ENCODE assay signal across 8 cellular contexts in genomic region chr7:150420987-150421674, GRCh38. TPM values are rescaled to one million over a fixed set of nuclear protein-coding genes. Genes with fewer than 3 reads are reported as not detected.
DNase-seq lines count a peak whose midpoint lies in the region; TF ChIP-seq lines count a peak whose summit lies in the region.

No MANE protein-coding gene starts in this region.

- DNase-seq in G401 (ENCODE audit: low spot score) (peak; percentile 85), H4 (ENCODE audit: low spot score) (peak; percentile 79), RKO (ENCODE audit: low spot score) (peak; percentile 89), fibroblast of mammary gland (ENCODE audit: low read depth) (peak; percentile 69), neuronal stem cell (ENCODE audit: low spot score) (peak; percentile 75), superior temporal gyrus (ENCODE audit: extremely low spot score) (peak; percentile 89)
- DNase-seq in activated T-cell treated with anti-CD3 and anti-CD28 coated beads, Interleukin-2, amount 50 U/mL, for 48 hours: peak; percentile 92 to 93

- peaks cover 0 to 3% of the 10 kb centered on the region in 2 donors for H3K9me3 ChIP-seq in neuronal stem cell (replicated peaks in 1 of 2; ENCODE audit: control insufficient read depth in 2 of 2, insufficient read depth in 1 of 2, low read depth in 1 of 2, low read length in 2 of 2)

- no peak overlapping the region for H2AK5ac ChIP-seq in neuronal stem cell (ENCODE audit: low read depth, low read length)

- H3K4me2 ChIP-seq in neuronal stem cell (ENCODE audit: insufficient read depth, low read length, poor library complexity, severe bottlenecking): no peak overlapping the region

- no peak overlapping the region for H2BK12ac ChIP-seq in neuronal stem cell (ENCODE audit: low read length)

- no peak overlapping the region for H3K23ac ChIP-seq in neuronal stem cell (ENCODE audit: low read depth, low read length, poor library complexity)

- H3K4me1 ChIP-seq in neuronal stem cell (ENCODE audit: control insufficient read depth in 2 of 2, insufficient read depth in 1 of 2, low read depth in 1 of 2, low read length in 2 of 2): no peaks in the 10 kb centered on the region

- no peak overlapping the region for H3K18ac ChIP-seq in neuronal stem cell (ENCODE audit: low read length)

- H2BK15ac ChIP-seq in neuronal stem cell (ENCODE audit: low read length): no peak overlapping the region

- in situ Hi-C loops in G401 (cut with HindIII; ENCODE audit: low sequenced_read_pairs): no loop called here

- no peak overlapping the region for H2BK5ac ChIP-seq in neuronal stem cell (ENCODE audit: low read length)

- peak overlapping the region; percentile 85 for H2AFZ ChIP-seq in neuronal stem cell (ENCODE audit: low read length)

- no peak overlapping the region for H2BK120ac ChIP-seq in neuronal stem cell (ENCODE audit: low read depth, low read length)

- no CpG with 5 or more reads among the region's 27 CpGs for WGBS in neuronal stem cell (ENCODE audit: extremely low coverage in 2 of 2, insufficient read length in 2 of 2, insufficient replicate concordance in 1 of 2), 2 donors

- H4K8ac ChIP-seq in neuronal stem cell (ENCODE audit: low read depth, low read length): no peak overlapping the region

- no peak overlapping the region for H4K91ac ChIP-seq in neuronal stem cell (ENCODE audit: low read depth, low read length, poor library complexity)

- no peaks in the 10 kb centered on the region for H3K36me3 ChIP-seq in neuronal stem cell (replicated peaks in 1 of 2; ENCODE audit: control insufficient read depth in 2 of 2, insufficient read depth in 2 of 2, low read length in 2 of 2)

- H3K27me3 ChIP-seq in neuronal stem cell (ENCODE audit: control insufficient read depth in 3 of 3, insufficient read depth in 3 of 3, low read depth in 1 of 3, low read length in 3 of 3): peaks cover 0 to 6% (median 0%) of the 10 kb centered on the region in 3 experiments

- H3K27ac ChIP-seq in neuronal stem cell (replicated peaks; ENCODE audit: low read length): no peak overlapping the region

- H3K9ac ChIP-seq in neuronal stem cell (ENCODE audit: low read depth, low read length, poor library complexity): no peak overlapping the region

- no peaks in the 10 kb centered on the region for H3K79me1 ChIP-seq in neuronal stem cell (ENCODE audit: low read depth, low read length)

- no peak overlapping the region for H3K14ac ChIP-seq in neuronal stem cell (ENCODE audit: low read length)

- no peak overlapping the region for H3K4me3 ChIP-seq in fibroblast of mammary gland (ENCODE audit: control insufficient read depth, low read depth, low read length)
- H3K4me3 ChIP-seq in neuronal stem cell (ENCODE audit: low read length in 2 of 2): no peak overlapping the region

- no peak overlapping the region for H3K4ac ChIP-seq in neuronal stem cell (ENCODE audit: low read length)

- peak; percentile 89 for TF ChIP-seq CTCF in LNCAP (IDR thresholded peaks at IDR 0.05)
- TF ChIP-seq CTCF in fibroblast of mammary gland (conservative IDR thresholded peaks at IDR 0.05; ENCODE audit: control insufficient read depth, insufficient read depth, low read depth, low read length): peak; percentile 83

RNA-seq across cellular contexts. Expression of gene GIMAP8, which starts 29.3 kb away (rescaled TPM):
- total RNA-seq in G401 (2014; rRNA removed; shearing (Covaris generic)): not detected in 2 replicates
- total RNA-seq in H4 (2014; rRNA removed; shearing (Covaris generic)): not detected in 2 replicates
- polyA plus RNA-seq in neuronal stem cell (2013, experiment 1 of 2): not detected
- not detected for polyA plus RNA-seq in neuronal stem cell (2013, experiment 2 of 2)

RNA-seq across cellular contexts. Expression of gene ZNF775, which starts 42.0 kb away (rescaled TPM):
- 21.0 and 23.4 TPM in 2 replicates for total RNA-seq in G401 (2014; rRNA removed; shearing (Covaris generic))
- total RNA-seq in H4 (2014; rRNA removed; shearing (Covaris generic)): 0.56 and 0.90 TPM in 2 replicates
- 15.9 TPM for polyA plus RNA-seq in neuronal stem cell (2013, experiment 1 of 2)
- 15.7 TPM for polyA plus RNA-seq in neuronal stem cell (2013, experiment 2 of 2)

RNA-seq across cellular contexts. Expression of gene REPIN1, which starts 52.5 kb away (rescaled TPM):
- 266 and 278 TPM in 2 replicates for total RNA-seq in G401 (2014; rRNA removed; shearing (Covaris generic))
- total RNA-seq in H4 (2014; rRNA removed; shearing (Covaris generic)): 40.4 and 48.3 TPM in 2 replicates
- polyA plus RNA-seq in neuronal stem cell (2013, experiment 1 of 2): 84.5 TPM
- polyA plus RNA-seq in neuronal stem cell (2013, experiment 2 of 2): 85.1 TPM

Comparison
In these comparisons a context has a peak if more than half of its experiments do, and no peak if none do; other contexts are left out.
1. RNA of gene ZNF775, which starts 42.0 kb away (total RNA-seq): 21.0 to 23.4 TPM in G401; 0.56 to 0.90 TPM in H4; every median in the first group is over 10 times any median in the second.
2. Peak in every context shown above with its lines, with median percentiles within 50 percentile points of each other: DNase-seq.